12 cellular contexts compared by ENCODE assay signal in the genomic region with DNA sequence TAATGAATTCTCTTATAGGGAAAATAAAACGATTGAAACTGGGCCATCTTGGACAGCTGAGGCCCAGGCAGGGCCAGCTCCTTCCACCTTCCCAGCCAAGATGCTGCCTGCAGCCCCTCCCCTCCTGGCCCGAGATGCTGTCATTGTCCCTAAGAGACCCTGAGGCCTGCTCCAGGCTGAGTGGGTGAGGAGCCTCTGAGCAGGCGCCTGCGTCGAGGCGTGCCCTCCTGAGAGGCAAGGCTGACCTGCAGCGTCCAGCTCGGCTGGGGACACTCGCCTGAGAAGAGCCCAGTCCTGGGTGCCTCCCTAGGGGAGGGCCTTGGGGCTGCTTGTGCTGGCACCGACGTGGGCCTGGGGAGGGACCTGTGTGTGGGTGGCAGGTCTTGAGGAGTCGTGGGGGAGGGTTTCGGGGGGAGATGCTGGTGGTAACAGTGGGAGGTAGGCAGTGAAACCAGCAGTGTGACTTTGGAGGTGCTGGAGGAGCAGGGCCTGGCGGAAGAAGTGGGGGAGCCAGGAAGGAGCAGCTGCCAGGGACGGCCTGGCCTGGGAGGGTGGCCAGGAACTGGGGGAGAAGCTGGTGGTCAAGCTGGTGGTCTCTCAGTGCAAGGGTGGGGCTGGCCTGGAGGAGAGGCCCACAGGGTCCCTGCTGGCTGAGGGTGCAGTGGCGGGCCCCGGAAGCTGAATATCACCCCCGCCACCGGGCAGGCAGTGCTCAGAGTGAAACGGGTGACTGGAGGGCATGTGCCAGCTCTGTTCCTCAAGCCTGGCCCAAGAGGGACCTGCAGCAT. TPM values are rescaled to one million over a fixed set of nuclear protein-coding genes. Genes with fewer than 3 reads are reported as not detected.
A peak's percentile ranks its signal among the peaks of the same experiment; 100 is the strongest.
DNase-seq lines count a peak whose midpoint lies in the region; TF ChIP-seq lines count a peak whose summit lies in the region.
"Had no signal": no experiment of that assay in that cellular context is flagged by ENCODE, and none has a peak within 500 bp of the region (broad histone marks: within the 10 kb centered on the region; RNA-seq: fewer than 3 reads in every experiment).

No MANE protein-coding gene starts in this region.

- H3K9ac ChIP-seq in adipocyte (ENCODE audit: low read length) = peak overlapping the region; percentile 68

- no TSS peak for BruUV-seq in A673 (replicated peaks; lab: Mats Ljungman, UMichigan)

- H3K27ac ChIP-seq in A673 (ENCODE audit: low read depth, low read length, poor library complexity, severe bottlenecking) (peak overlapping the region; percentile 57), right atrium auricular region (peak overlapping the region; percentile 65 to 69), sigmoid colon (peak overlapping the region; percentile 71 to 78 (median 76))

- DNase-seq in A673 (ENCODE audit: low spot score) (no peak), adipocyte (ENCODE audit: low read depth) (no peak), right atrium auricular region (ENCODE audit: low spot score) (no peak), sigmoid colon (no peak), NCI-H2227 (lab: John Stamatoyannopoulos, UW; ENCODE audit: unreplicated experiment) (no peak), NCI-H187 (lab: John Stamatoyannopoulos, UW) (no peak), foreskin fibroblast (no peak)
- no peak for DNase-seq in stimulated activated CD4-positive, alpha-beta T cell treated with anti-CD3 and anti-CD28 coated beads, Interleukin-2, amount 100 ng/mL, for 24 hours
- DNase-seq: ACHN; activated CD8-positive, alpha-beta T cell treated with anti-CD3 and anti-CD28 coated beads, Interleukin-2, amount 10 ng/mL, durations not matched to agents 7 days and 5 days; activated naive CD8-positive, alpha-beta T cell treated with anti-CD3 and anti-CD28 coated beads, Interleukin-2, amount 50 U/mL, for 24 hours had no signal

- peaks cover 35% of the 10 kb centered on the region for H3K4me1 ChIP-seq in A673 (ENCODE audit: insufficient read depth, low read length, poor library complexity, severe bottlenecking)
- peaks cover 39% of the 10 kb centered on the region for H3K4me1 ChIP-seq in adipocyte (ENCODE audit: control insufficient read depth, insufficient read depth, low read length)
- H3K4me1 ChIP-seq in right atrium auricular region = peaks cover 0 to 87% of the 10 kb centered on the region in 2 donors
- H3K4me1 ChIP-seq in sigmoid colon = peaks cover 0 to 62% (median 55%) of the 10 kb centered on the region in 4 donors

- no peaks in the 10 kb centered on the region for H3K36me3 ChIP-seq in A673 (ENCODE audit: insufficient read depth, low read length, poor library complexity, severe bottlenecking)
- no peaks in the 10 kb centered on the region for H3K36me3 ChIP-seq in adipocyte (ENCODE audit: control insufficient read depth, insufficient read depth, low read length, severe bottlenecking)
- H3K36me3 ChIP-seq in right atrium auricular region = no peaks in the 10 kb centered on the region
- no peaks in the 10 kb centered on the region for H3K36me3 ChIP-seq in sigmoid colon

- TF ChIP-seq EP300 in sigmoid colon (IDR thresholded peaks at IDR 0.05) = no peak

- TF ChIP-seq POLR2A in sigmoid colon (IDR thresholded peaks at IDR 0.05) = no peak

- POLR2A ChIA-PET in A673 (lab: Charles Lee; ENCODE audit: low non-redundant PET) = interaction anchor here (0.8 kb wide), 1 partner anchor 9 kb away, joined by 7 read pairs; no protein-coding TSS in a partner anchor

- 76 to 81% methylated on average over 20 of the region's 20 CpGs for WGBS in sigmoid colon, 2 donors

- no peak for TF ChIP-seq CTCF in A673 (conservative IDR thresholded peaks at IDR 0.05; ENCODE audit: low read depth, low read length)
- no peak for TF ChIP-seq CTCF in right atrium auricular region (IDR thresholded peaks at IDR 0.05)
- TF ChIP-seq CTCF in sigmoid colon (IDR thresholded peaks at IDR 0.05) = no peak
- TF ChIP-seq CTCF in foreskin fibroblast (IDR thresholded peaks at IDR 0.05; ENCODE audit: low read depth, low read length) = no peak

- intact Hi-C loops in A673 (cut with micrococcal nuclease; ENCODE audit: unreplicated experiment) = no loop called here
- intact Hi-C loops in sigmoid colon (cut with DNase I) = no loop called here

- H3K4me3 ChIP-seq in A673 (ENCODE audit: low read depth, low read length, poor library complexity, severe bottlenecking) = no peak overlapping the region
- H3K4me3 ChIP-seq in adipocyte (ENCODE audit: low read length) = no peak overlapping the region
- no peak overlapping the region for H3K4me3 ChIP-seq in right atrium auricular region
- H3K4me3 ChIP-seq in sigmoid colon = no peak overlapping the region
- no peak overlapping the region for H3K4me3 ChIP-seq in foreskin fibroblast (ENCODE audit: low read depth in 1 of 2, low read length in 2 of 2)

- H3K27me3 ChIP-seq in A673 (replicated peaks; ENCODE audit: insufficient read depth, low read depth, low read length, poor library complexity) = no peaks in the 10 kb centered on the region
- H3K27me3 ChIP-seq in adipocyte (replicated peaks; ENCODE audit: control insufficient read depth, insufficient read depth, low read length) = no peaks in the 10 kb centered on the region
- H3K27me3 ChIP-seq in right atrium auricular region = no peaks in the 10 kb centered on the region
- no peaks in the 10 kb centered on the region for H3K27me3 ChIP-seq in sigmoid colon

- H3K9me3 ChIP-seq in A673 (ENCODE audit: low read depth, low read length, poor library complexity, severe bottlenecking) (no peaks in the 10 kb centered on the region), adipocyte (ENCODE audit: control insufficient read depth, low read length) (no peaks in the 10 kb centered on the region), right atrium auricular region (no peaks in the 10 kb centered on the region), sigmoid colon (no peaks in the 10 kb centered on the region)

- CTCF ChIA-PET in A673 (lab: Charles Lee) = interaction anchor here (1.0 kb wide), 1 partner anchor 13 kb away, joined by 3 read pairs; no protein-coding TSS in a partner anchor

RNA-seq across cellular contexts. Expression of a gene that starts 7.9 kb away (rescaled TPM):
- 0.95 and 2.4 TPM in 2 replicates for total RNA-seq in A673 (2021)
- total RNA-seq in right atrium auricular region = 10 to 100 TPM; 13.4 to 18.6 TPM
- total RNA-seq in sigmoid colon = 10 to 100 TPM; 10.8 to 33.5 (median 27.2) TPM
- 1 to 10 TPM; 3.0 to 7.1 (median 5.5) TPM for polyA plus RNA-seq in sigmoid colon

RNA-seq across cellular contexts. Expression of a gene that starts 35.7 kb away (rescaled TPM):
- total RNA-seq in A673 (2021) = 0.37 and 0.63 TPM in 2 replicates
- total RNA-seq in right atrium auricular region = 1 to 10 TPM; 4.6 to 6.9 TPM
- 10 to 100 TPM in 2 of 4 donors, 1 to 10 TPM in 2; 4.6 to 15.8 (median 8.1) TPM for total RNA-seq in sigmoid colon
- polyA plus RNA-seq in sigmoid colon = 1 to 10 TPM; 3.5 to 4.2 (median 3.9) TPM
- total RNA-seq: natural killer cell treated with Interleukin-12 subunit alpha and Interleukin-12 subunit beta and Interleukin-15 and Interleukin-18, amount 100 ng/mL, for 72 hours had no signal
